1 cellular context compared by ENCODE assay signal in the genomic region with DNA sequence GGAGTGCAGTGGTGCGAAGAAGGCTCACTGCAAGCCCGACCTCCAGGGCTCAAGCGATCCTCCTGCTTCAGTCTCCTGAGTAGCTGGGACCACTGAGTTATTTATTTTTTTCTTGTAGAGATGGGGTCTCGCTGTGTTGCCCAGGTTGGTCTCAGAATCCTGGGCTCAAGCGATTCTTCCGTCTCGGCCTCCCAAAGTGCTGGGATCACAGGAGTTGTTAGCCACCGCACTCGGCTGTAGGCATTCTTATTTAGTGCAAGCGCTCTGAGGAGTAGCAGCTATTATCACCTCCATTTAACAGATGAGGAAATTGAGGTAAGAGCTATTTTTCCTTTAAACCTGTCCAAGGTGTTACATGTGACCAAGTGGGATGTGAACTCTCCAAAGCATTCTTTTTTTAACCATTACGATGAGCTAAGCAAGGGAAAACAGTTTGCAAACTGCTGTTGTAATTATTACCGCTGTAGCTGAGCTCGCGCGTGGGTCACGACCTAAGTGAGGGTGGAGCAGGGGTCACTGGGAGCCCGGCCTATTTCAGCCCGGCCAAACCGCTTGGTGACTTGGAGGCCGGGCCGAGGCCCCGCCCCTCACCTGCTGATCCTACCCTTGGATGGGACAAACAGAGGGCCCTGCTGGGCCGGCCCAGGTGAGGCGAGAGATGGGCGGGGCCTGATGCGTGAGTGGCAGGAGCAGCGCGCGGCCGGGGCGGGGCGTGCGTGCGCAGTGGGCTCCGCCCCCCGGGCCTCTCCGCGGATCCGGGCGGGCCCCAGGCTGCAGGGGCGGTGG.
TF ChIP-seq lines count a peak whose summit lies in the region.

No MANE protein-coding gene starts in this region.

TF ChIP-seq in HepG2, 621 proteins besides CTCF, POLR2A, EP300 and RAD21 (continued from another document and continues in another):
- TF ChIP-seq ZNF747 (CRISPR knock-in tag; IDR thresholded peaks at IDR 0.05; ENCODE audit: borderline replicate concordance) (0 out of 2 replicates have a peak, but pooled peaks have one; percentile 39), SIN3A (IDR thresholded peaks at IDR 0.05; ENCODE audit: borderline replicate concordance, low read depth, low read length) (peak; percentile 22; the same call in 1 of the 2 replicates), SOX13 (IDR thresholded peaks at IDR 0.05) (no peak), SOX13 (CRISPR knock-in tag; conservative IDR thresholded peaks at IDR 0.05 in 1 of 2, IDR thresholded peaks at IDR 0.05 in 1 of 2) (peak in 1 of 2 experiments; percentile 6; a peak in 1 of 4 replicates), RARG (CRISPR knock-in tag; IDR thresholded peaks at IDR 0.05; ENCODE audit: low read depth) (no peak), ZFP37 (CRISPR knock-in tag; IDR thresholded peaks at IDR 0.05; ENCODE audit: borderline replicate concordance) (no peak), SNAPC2 (CRISPR knock-in tag; IDR thresholded peaks at IDR 0.05) (no peak), SMAD9 (CRISPR knock-in tag; IDR thresholded peaks at IDR 0.05) (no peak), ZFP36L1 (CRISPR knock-in tag; IDR thresholded peaks at IDR 0.05) (no peak), ZNF143 (CRISPR knock-in tag; IDR thresholded peaks at IDR 0.05) (no peak), CREB1 (IDR thresholded peaks at IDR 0.05) (no peak), CREB1 (CRISPR knock-in tag; IDR thresholded peaks at IDR 0.05) (no peak), ZNF12 (CRISPR knock-in tag; IDR thresholded peaks at IDR 0.05) (0 out of 2 replicates have a peak, but pooled peaks have one; percentile 18), GFI1 (CRISPR knock-in tag; IDR thresholded peaks at IDR 0.05; ENCODE audit: borderline replicate concordance) (no peak), EHMT2 (IDR thresholded peaks at IDR 0.05; ENCODE audit: borderline replicate concordance, low read depth, low read length) (no peak), BRCA1 (CRISPR knock-in tag; IDR thresholded peaks at IDR 0.05) (no peak), SRF (IDR thresholded peaks at IDR 0.05; ENCODE audit: low read depth, low read length) (no peak), ZSCAN25 (CRISPR knock-in tag; IDR thresholded peaks at IDR 0.05) (no peak), ZNF577 (CRISPR knock-in tag; IDR thresholded peaks at IDR 0.05; ENCODE audit: borderline replicate concordance, low read depth) (no peak), ZNF382 (CRISPR knock-in tag; IDR thresholded peaks at IDR 0.05; ENCODE audit: borderline replicate concordance) (no peak), ZNF616 (CRISPR knock-in tag; IDR thresholded peaks at IDR 0.05; ENCODE audit: low read depth) (no peak), HMGA1 (CRISPR knock-in tag; conservative IDR thresholded peaks at IDR 0.05) (no peak), ZNF260 (CRISPR knock-in tag; IDR thresholded peaks at IDR 0.05; ENCODE audit: borderline replicate concordance, low read depth) (no peak), ZFP41 (CRISPR knock-in tag; IDR thresholded peaks at IDR 0.05; ENCODE audit: borderline replicate concordance) (0 out of 2 replicates have a peak, but pooled peaks have one; percentile 30), ERF (CRISPR knock-in tag; IDR thresholded peaks at IDR 0.05) (no peak), ZNF543 (CRISPR knock-in tag; IDR thresholded peaks at IDR 0.05) (no peak), STAG1 (CRISPR knock-in tag; IDR thresholded peaks at IDR 0.05) (no peak), ZSCAN29 (CRISPR knock-in tag; conservative IDR thresholded peaks at IDR 0.05) (no peak), TBP (CRISPR knock-in tag; IDR thresholded peaks at IDR 0.05) (no peak), BORCS8-MEF2B (CRISPR knock-in tag; IDR thresholded peaks at IDR 0.05) (no peak), ZNF484 (CRISPR knock-in tag; IDR thresholded peaks at IDR 0.05; ENCODE audit: borderline replicate concordance, low read depth) (no peak), ZNF776 (CRISPR knock-in tag; IDR thresholded peaks at IDR 0.05) (no peak), RELA (CRISPR knock-in tag; IDR thresholded peaks at IDR 0.05) (no peak), NCOA1 (CRISPR knock-in tag; IDR thresholded peaks at IDR 0.05) (no peak), PHF21A (CRISPR knock-in tag; IDR thresholded peaks at IDR 0.05) (peak; percentile 45; the same call in 1 of the 2 replicates), ATF7 (IDR thresholded peaks at IDR 0.05) (no peak), ATF7 (CRISPR knock-in tag; IDR thresholded peaks at IDR 0.05) (no peak), NFE2L1 (CRISPR knock-in tag; IDR thresholded peaks at IDR 0.05; ENCODE audit: borderline replicate concordance) (no peak), NFKBIZ (CRISPR knock-in tag; IDR thresholded peaks at IDR 0.05) (no peak), MXI1 (IDR thresholded peaks at IDR 0.05; ENCODE audit: borderline replicate concordance, low read depth, low read length) (peak; percentile 53; the same call in 1 of the 3 replicates), FOSL2 (CRISPR knock-in tag; IDR thresholded peaks at IDR 0.05) (no peak), PPARG (CRISPR knock-in tag; conservative IDR thresholded peaks at IDR 0.05) (no peak), ZNF253 (CRISPR knock-in tag; IDR thresholded peaks at IDR 0.05; ENCODE audit: borderline replicate concordance) (no peak)
- TF ChIP-seq, protein P1, sequence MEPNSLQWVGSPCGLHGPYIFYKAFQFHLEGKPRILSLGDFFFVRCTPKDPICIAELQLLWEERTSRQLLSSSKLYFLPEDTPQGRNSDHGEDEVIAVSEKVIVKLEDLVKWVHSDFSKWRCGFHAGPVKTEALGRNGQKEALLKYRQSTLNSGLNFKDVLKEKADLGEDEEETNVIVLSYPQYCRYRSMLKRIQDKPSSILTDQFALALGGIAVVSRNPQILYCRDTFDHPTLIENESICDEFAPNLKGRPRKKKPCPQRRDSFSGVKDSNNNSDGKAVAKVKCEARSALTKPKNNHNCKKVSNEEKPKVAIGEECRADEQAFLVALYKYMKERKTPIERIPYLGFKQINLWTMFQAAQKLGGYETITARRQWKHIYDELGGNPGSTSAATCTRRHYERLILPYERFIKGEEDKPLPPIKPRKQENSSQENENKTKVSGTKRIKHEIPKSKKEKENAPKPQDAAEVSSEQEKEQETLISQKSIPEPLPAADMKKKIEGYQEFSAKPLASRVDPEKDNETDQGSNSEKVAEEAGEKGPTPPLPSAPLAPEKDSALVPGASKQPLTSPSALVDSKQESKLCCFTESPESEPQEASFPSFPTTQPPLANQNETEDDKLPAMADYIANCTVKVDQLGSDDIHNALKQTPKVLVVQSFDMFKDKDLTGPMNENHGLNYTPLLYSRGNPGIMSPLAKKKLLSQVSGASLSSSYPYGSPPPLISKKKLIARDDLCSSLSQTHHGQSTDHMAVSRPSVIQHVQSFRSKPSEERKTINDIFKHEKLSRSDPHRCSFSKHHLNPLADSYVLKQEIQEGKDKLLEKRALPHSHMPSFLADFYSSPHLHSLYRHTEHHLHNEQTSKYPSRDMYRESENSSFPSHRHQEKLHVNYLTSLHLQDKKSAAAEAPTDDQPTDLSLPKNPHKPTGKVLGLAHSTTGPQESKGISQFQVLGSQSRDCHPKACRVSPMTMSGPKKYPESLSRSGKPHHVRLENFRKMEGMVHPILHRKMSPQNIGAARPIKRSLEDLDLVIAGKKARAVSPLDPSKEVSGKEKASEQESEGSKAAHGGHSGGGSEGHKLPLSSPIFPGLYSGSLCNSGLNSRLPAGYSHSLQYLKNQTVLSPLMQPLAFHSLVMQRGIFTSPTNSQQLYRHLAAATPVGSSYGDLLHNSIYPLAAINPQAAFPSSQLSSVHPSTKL (CRISPR knock-in tag; IDR thresholded peaks at IDR 0.05), result no peak
- TF ChIP-seq, protein P2, sequence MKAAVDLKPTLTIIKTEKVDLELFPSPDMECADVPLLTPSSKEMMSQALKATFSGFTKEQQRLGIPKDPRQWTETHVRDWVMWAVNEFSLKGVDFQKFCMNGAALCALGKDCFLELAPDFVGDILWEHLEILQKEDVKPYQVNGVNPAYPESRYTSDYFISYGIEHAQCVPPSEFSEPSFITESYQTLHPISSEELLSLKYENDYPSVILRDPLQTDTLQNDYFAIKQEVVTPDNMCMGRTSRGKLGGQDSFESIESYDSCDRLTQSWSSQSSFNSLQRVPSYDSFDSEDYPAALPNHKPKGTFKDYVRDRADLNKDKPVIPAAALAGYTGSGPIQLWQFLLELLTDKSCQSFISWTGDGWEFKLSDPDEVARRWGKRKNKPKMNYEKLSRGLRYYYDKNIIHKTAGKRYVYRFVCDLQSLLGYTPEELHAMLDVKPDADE (CRISPR knock-in tag; IDR thresholded peaks at IDR 0.05), result no peak
- TF ChIP-seq, protein P3, sequence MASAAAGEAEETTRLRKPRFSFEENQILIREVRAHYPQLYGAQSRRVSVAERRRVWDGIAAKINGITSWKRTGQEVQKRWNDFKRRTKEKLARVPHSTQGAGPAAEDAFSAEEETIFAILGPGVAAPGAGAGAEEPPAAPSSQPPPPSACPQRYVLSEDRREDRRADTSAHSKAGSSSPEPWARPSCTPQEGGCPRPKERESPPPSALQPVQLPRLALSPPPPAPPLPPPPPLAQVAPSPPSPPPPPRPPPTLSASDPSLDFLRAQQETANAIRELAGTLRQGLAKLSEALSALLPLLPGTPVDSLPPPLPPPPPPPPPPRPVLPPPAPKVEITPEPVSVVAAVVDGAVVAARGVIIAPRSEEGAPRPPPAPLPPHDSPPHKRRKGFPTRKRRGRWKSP (CRISPR knock-in tag; IDR thresholded peaks at IDR 0.05), result no peak
- TF ChIP-seq, protein P4, sequence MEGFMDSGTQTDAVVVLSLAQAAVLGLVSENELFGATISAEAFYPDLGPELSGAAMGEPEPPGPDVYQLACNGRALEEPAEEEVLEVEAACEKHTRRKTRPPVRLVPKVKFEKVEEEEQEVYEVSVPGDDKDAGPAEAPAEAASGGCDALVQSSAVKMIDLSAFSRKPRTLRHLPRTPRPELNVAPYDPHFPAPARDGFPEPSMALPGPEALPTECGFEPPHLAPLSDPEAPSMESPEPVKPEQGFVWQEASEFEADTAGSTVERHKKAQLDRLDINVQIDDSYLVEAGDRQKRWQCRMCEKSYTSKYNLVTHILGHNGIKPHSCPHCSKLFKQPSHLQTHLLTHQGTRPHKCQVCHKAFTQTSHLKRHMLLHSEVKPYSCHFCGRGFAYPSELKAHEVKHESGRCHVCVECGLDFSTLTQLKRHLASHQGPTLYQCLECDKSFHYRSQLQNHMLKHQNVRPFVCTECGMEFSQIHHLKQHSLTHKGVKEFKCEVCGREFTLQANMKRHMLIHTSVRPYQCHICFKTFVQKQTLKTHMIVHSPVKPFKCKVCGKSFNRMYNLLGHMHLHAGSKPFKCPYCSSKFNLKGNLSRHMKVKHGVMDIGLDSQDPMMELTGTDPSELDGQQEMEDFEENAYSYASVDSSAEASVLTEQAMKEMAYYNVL (CRISPR knock-in tag; IDR thresholded peaks at IDR 0.05; ENCODE audit: borderline replicate concordance), result no peak
- TF ChIP-seq, protein P5, sequence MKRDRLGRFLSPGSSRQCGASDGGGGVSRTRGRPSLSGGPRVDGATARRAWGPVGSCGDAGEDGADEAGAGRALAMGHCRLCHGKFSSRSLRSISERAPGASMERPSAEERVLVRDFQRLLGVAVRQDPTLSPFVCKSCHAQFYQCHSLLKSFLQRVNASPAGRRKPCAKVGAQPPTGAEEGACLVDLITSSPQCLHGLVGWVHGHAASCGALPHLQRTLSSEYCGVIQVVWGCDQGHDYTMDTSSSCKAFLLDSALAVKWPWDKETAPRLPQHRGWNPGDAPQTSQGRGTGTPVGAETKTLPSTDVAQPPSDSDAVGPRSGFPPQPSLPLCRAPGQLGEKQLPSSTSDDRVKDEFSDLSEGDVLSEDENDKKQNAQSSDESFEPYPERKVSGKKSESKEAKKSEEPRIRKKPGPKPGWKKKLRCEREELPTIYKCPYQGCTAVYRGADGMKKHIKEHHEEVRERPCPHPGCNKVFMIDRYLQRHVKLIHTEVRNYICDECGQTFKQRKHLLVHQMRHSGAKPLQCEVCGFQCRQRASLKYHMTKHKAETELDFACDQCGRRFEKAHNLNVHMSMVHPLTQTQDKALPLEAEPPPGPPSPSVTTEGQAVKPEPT (CRISPR knock-in tag; IDR thresholded peaks at IDR 0.05; ENCODE audit: low read depth), result no peak
- TF ChIP-seq, protein P6, sequence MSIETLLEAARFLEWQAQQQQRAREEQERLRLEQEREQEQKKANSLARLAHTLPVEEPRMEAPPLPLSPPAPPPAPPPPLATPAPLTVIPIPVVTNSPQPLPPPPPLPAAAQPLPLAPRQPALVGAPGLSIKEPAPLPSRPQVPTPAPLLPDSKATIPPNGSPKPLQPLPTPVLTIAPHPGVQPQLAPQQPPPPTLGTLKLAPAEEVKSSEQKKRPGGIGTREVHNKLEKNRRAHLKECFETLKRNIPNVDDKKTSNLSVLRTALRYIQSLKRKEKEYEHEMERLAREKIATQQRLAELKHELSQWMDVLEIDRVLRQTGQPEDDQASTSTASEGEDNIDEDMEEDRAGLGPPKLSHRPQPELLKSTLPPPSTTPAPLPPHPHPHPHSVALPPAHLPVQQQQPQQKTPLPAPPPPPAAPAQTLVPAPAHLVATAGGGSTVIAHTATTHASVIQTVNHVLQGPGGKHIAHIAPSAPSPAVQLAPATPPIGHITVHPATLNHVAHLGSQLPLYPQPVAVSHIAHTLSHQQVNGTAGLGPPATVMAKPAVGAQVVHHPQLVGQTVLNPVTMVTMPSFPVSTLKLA (IDR thresholded peaks at IDR 0.05), result no peak
- TF ChIP-seq, protein P7, sequence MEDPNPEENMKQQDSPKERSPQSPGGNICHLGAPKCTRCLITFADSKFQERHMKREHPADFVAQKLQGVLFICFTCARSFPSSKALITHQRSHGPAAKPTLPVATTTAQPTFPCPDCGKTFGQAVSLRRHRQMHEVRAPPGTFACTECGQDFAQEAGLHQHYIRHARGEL (CRISPR knock-in tag; IDR thresholded peaks at IDR 0.05), result no peak
